ENCODE assay signal across 17 cellular contexts in genomic region chr12:105993766-105994165, GRCh38.
"Had no signal": no experiment of that assay in that cellular context is flagged by ENCODE, and none has a peak within 500 bp of the region (broad histone marks: within the 10 kb centered on the region; RNA-seq: fewer than 3 reads in every experiment).

No MANE protein-coding gene starts in this region.

- H3K36me3 ChIP-seq: stomach, thyroid gland, vagina had no signal

- H3K27me3 ChIP-seq: thyroid gland, vagina had no signal

- H3K4me1 ChIP-seq: thyroid gland had no signal

- H3K4me3 ChIP-seq: lung, mucosa of descending colon, stomach, thyroid gland, vagina had no signal

- H3K36me3 Mint-ChIP-seq: activated CD8-positive, alpha-beta memory T cell treated with anti-CD3 and anti-CD28 coated beads, Interleukin-2, amount 10 ng/mL, durations not matched to agents 7 days and 5 days; activated naive CD8-positive, alpha-beta T cell; natural killer cell had no signal

- DNase-seq: activated CD4-positive, alpha-beta T cell treated with anti-CD3 and anti-CD28 coated beads, Interleukin-2, amount 50 U/mL, for 4 hours; activated CD4-positive, CD25-positive, alpha-beta regulatory T cell treated with anti-CD3 and anti-CD28 coated beads, Interleukin-2, amount 50 U/mL, for 72 hours; activated CD8-positive, alpha-beta memory T cell treated with anti-CD3 and anti-CD28 coated beads, Interleukin-2, amount 10 ng/mL, durations not matched to agents 7 days and 5 days; activated effector memory CD4-positive, alpha-beta T cell treated with anti-CD3 and anti-CD28 coated beads, Interleukin-2, amount 50 U/mL, for 16 hours; activated T-cell treated with anti-CD3 and anti-CD28 coated beads, Interleukin-2, amount 50 U/mL, for 24 hours; amygdala; cerebellar nuclear complex; left cardiac atrium; mucosa of descending colon; natural killer cell; stimulated activated CD4-positive, alpha-beta T cell treated with anti-CD3 and anti-CD28 coated beads, Interleukin-4, amount 100 ng/mL, for 24 hours; stomach; thyroid gland had no signal

- H3K4me1 Mint-ChIP-seq: activated CD8-positive, alpha-beta memory T cell treated with anti-CD3 and anti-CD28 coated beads, Interleukin-2, amount 10 ng/mL, durations not matched to agents 7 days and 5 days; natural killer cell had no signal

- H3K27ac ChIP-seq: thyroid gland, vagina had no signal

- ATAC-seq: activated CD8-positive, alpha-beta memory T cell treated with anti-CD3 and anti-CD28 coated beads, Interleukin-2, amount 10 ng/mL, durations not matched to agents 7 days and 5 days; natural killer cell had no signal

- H3K9me3 ChIP-seq: mucosa of descending colon, stomach, thyroid gland, vagina had no signal

- H3K27ac Mint-ChIP-seq: activated CD8-positive, alpha-beta memory T cell treated with anti-CD3 and anti-CD28 coated beads, Interleukin-2, amount 10 ng/mL, durations not matched to agents 7 days and 5 days; activated naive CD8-positive, alpha-beta T cell; activated T-cell treated with anti-CD3 and anti-CD28 coated beads, Interleukin-2, amount 50 U/mL, for 24 hours; natural killer cell; T-helper 2 cell treated with Interferon-gamma antibody and Interleukin-4, amounts not matched to agents 5 μg/mL and 100 μg/mL, for 36 hours had no signal

- H3K9me3 Mint-ChIP-seq: activated T-cell treated with anti-CD3 and anti-CD28 coated beads, Interleukin-2, amount 50 U/mL, for 24 hours; T-helper 2 cell treated with Interferon-gamma antibody and Interleukin-4, amounts not matched to agents 5 μg/mL and 100 μg/mL, for 36 hours had no signal

- H3K4me3 Mint-ChIP-seq: activated CD8-positive, alpha-beta memory T cell treated with anti-CD3 and anti-CD28 coated beads, Interleukin-2, amount 10 ng/mL, durations not matched to agents 7 days and 5 days; activated naive CD8-positive, alpha-beta T cell; activated T-cell treated with anti-CD3 and anti-CD28 coated beads, Interleukin-2, amount 50 U/mL, for 24 hours; natural killer cell; T-helper 2 cell treated with Interferon-gamma antibody and Interleukin-4, amounts not matched to agents 5 μg/mL and 100 μg/mL, for 36 hours had no signal
